In genomic region chr7:101625076-101625914, GRCh38 we compare ENCODE assay signal across 1 cellular context.
TF ChIP-seq lines count a peak whose summit lies in the region.

No MANE protein-coding gene starts in this region.

TF ChIP-seq in K562, 482 proteins besides CTCF, POLR2A, EP300 and RAD21:
- TF ChIP-seq KLF1 (tag; IDR thresholded peaks at IDR 0.05) (no peak), ZBTB7A (IDR thresholded peaks at IDR 0.05; ENCODE audit: borderline replicate concordance, control insufficient read depth, low read depth, low read length) (peak; percentile 51; the same call in 1 of the 2 replicates)
TF ChIP-seq in K562: peak in this region for 1.
